In genomic region chr17:69762359-69762758, GRCh38 we compare ENCODE assay signal across 17 cellular contexts.
A peak's percentile ranks its signal among the peaks of the same experiment; 100 is the strongest.
DNase-seq lines count a peak whose midpoint lies in the region; ATAC-seq, FAIRE-seq and TF ChIP-seq lines count a peak whose summit lies in the region.
"Had no signal": no experiment of that assay in that cellular context is flagged by ENCODE, and none has a peak within 500 bp of the region (broad histone marks: within the 10 kb centered on the region; RNA-seq: fewer than 3 reads in every experiment).

No MANE protein-coding gene starts in this region.

- TF ChIP-seq CTCF in fibroblast of pulmonary artery (IDR thresholded peaks at IDR 0.05; ENCODE audit: low read length, missing control alignments), result no peak
- no peak for TF ChIP-seq CTCF in smooth muscle cell (IDR thresholded peaks at IDR 0.05; ENCODE audit: borderline replicate concordance, insufficient read depth, poor library complexity, severe bottlenecking)

- no peak for ATAC-seq in GM19328 (IDR thresholded peaks at IDR 0.05; ENCODE audit: unreplicated experiment)
- ATAC-seq: T-helper 17 cell had no signal

- H4K20me1 ChIP-seq in smooth muscle cell (ENCODE audit: low read depth), result no peaks in the 10 kb centered on the region

- H2AFZ ChIP-seq in smooth muscle cell (ENCODE audit: low read depth), result no peak overlapping the region

- peak overlapping the region; percentile 51 for H3K4me2 ChIP-seq in smooth muscle cell

- DNase-seq in H54 (ENCODE audit: insufficient read length, low spot score) (no peak), SJSA1 (ENCODE audit: low read depth in 1 of 2, low spot score in 2 of 2) (no peak), fibroblast of pulmonary artery (ENCODE audit: low read depth) (peak; percentile 4), smooth muscle cell (lab: John Stamatoyannopoulos, UW; ENCODE audit: unreplicated experiment) (no peak), SK-N-DZ (ENCODE audit: low spot score) (no peak), KBM-7 (no peak), NCI-H1105 (lab: John Stamatoyannopoulos, UW) (no peak)
- DNase-seq: activated CD4-positive, alpha-beta T cell treated with anti-CD3 and anti-CD28 coated beads, Interleukin-2, amount 50 U/mL, for 4 hours; activated naive CD4-positive, alpha-beta T cell treated with Interleukin-2 at 50 U/mL for 16 hours; CD4-positive, alpha-beta memory T cell; Kasumi-1; kidney; NCI-H1105 treated with DMSO at 0.1 percent for 48 hours; NCI-H524 treated with DMSO at 0.1 percent for 48 hours; SHP77 treated with DMSO at 0.1 percent for 48 hours; T-helper 17 cell had no signal

- WGBS in smooth muscle cell (ENCODE audit: low lambda C conversion rate), result 49% methylated on average over 1 of the region's 1 CpG

- no peak for TF ChIP-seq POLR2A in H54 (IDR thresholded peaks at IDR 0.05; ENCODE audit: low read depth, low read length)

- peak; percentile 20 for FAIRE-seq in H54 (lab: Jason Lieb, UNC)
- FAIRE-seq: kidney had no signal

- no peaks in the 10 kb centered on the region for H3F3A ChIP-seq in smooth muscle cell (ENCODE audit: low read depth)

- H3K27ac ChIP-seq in SJSA1 (peak overlapping the region; percentile 97), smooth muscle cell (ENCODE audit: low read depth) (peak overlapping the region; percentile 48)

- H3K9ac ChIP-seq in smooth muscle cell (ENCODE audit: low read depth), result no peak overlapping the region

- no peak overlapping the region for H3K4me3 ChIP-seq in SJSA1
- no peak overlapping the region for H3K4me3 ChIP-seq in fibroblast of pulmonary artery (replicated peaks; ENCODE audit: low read depth, low read length)
- no peak overlapping the region for H3K4me3 ChIP-seq in smooth muscle cell

- peaks cover 53% of the 10 kb centered on the region for H3K4me1 ChIP-seq in SJSA1 (replicated peaks)
- no peaks in the 10 kb centered on the region for H3K4me1 ChIP-seq in smooth muscle cell (ENCODE audit: low read depth)

- H3K36me3 ChIP-seq in SJSA1 (no peaks in the 10 kb centered on the region; the same call in 1 of the 2 replicates), smooth muscle cell (ENCODE audit: low read depth) (no peaks in the 10 kb centered on the region)

- no peaks in the 10 kb centered on the region for H3K79me2 ChIP-seq in smooth muscle cell (ENCODE audit: low read depth)

- H3K9me3 ChIP-seq in SJSA1 (replicated peaks) (no peaks in the 10 kb centered on the region), smooth muscle cell (replicated peaks; ENCODE audit: low read depth) (no peaks in the 10 kb centered on the region)

- no peaks in the 10 kb centered on the region for H3K27me3 ChIP-seq in SJSA1 (replicated peaks)
- no peaks in the 10 kb centered on the region for H3K27me3 ChIP-seq in smooth muscle cell (ENCODE audit: low read depth)

- in situ Hi-C loops in KBM-7 (cut with MboI; ENCODE audit: low pct_unique_long_range_greater_than_20kb, low sequenced_read_pairs), result no loop called here
